ENCODE assay signal across 2 cellular contexts in genomic region chr7:131190581-131190980, GRCh38.
TF ChIP-seq lines count a peak whose summit lies in the region.

No MANE protein-coding gene starts in this region.

TF ChIP-seq in SK-N-SH, 30 proteins besides CTCF, POLR2A, EP300 and RAD21:
- TF ChIP-seq NFIC (IDR thresholded peaks at IDR 0.05; ENCODE audit: borderline replicate concordance) (no peak), SIN3A (IDR thresholded peaks at IDR 0.05; ENCODE audit: borderline replicate concordance, low read depth, low read length) (no peak), REST (IDR thresholded peaks at IDR 0.05; ENCODE audit: low read depth, low read length) (no peak), MXI1 (IDR thresholded peaks at IDR 0.05; ENCODE audit: low read depth, low read length) (no peak), JUND (IDR thresholded peaks at IDR 0.05) (no peak), IRF3 (IDR thresholded peaks at IDR 0.05; ENCODE audit: low read depth, low read length) (no peak), USF1 (IDR thresholded peaks at IDR 0.05; ENCODE audit: borderline replicate concordance, low read depth) (no peak), TCF12 (IDR thresholded peaks at IDR 0.05) (no peak), SMC3 (IDR thresholded peaks at IDR 0.05; ENCODE audit: low read depth, low read length) (no peak)

TF ChIP-seq in SK-N-SH treated with all-trans-retinoic acid at 6 μM for 48 hours, 23 proteins besides CTCF, POLR2A, EP300 and RAD21:
- no peak for TF ChIP-seq RARB (CRISPR knock-in tag; IDR thresholded peaks at IDR 0.05)
- no peak for TF ChIP-seq CSDC2 (CRISPR knock-in tag; IDR thresholded peaks at IDR 0.05)
- TF ChIP-seq ZC3H10 (CRISPR knock-in tag; IDR thresholded peaks at IDR 0.05): no peak
- TF ChIP-seq OSR1 (CRISPR knock-in tag; IDR thresholded peaks at IDR 0.05): no peak
- TF ChIP-seq PATZ1 (CRISPR knock-in tag; IDR thresholded peaks at IDR 0.05; ENCODE audit: borderline replicate concordance): no peak
